ENCODE assay signal across 1 cellular context in the genomic region with DNA sequence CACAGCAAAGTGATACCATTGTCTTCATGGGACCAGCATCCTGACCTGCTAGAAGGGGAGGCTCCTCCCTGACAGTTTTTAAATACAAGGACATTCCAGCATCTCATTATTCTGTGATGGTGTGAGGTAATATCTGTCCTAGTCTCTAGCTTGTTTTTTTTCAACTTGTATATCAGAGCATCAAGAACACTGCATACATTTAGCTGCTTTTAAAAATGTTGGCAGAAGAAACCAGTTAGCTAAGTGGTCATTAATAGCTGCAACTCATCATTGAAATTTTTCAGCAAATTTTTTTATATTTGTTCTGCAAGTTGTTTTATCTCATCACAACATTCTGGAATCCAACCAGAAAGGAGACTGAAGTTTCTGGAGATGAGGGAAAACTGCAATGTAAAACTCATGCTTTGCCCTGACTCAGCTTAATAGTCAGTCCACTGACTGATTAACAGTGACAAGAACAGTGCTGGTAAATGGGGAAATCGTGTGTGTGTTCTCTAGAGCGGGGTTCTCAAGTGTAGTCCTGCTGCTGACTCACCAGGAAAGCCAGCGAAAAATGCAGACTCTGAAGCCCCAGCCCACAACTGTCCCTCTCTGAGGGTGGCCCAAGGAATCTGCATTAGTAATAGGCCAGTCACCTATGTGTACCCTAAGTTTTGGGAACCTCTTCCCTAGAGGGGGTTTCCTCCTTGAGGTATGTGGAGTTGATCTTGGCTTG.
TF ChIP-seq lines count a peak whose summit lies in the region.

No MANE protein-coding gene starts in this region.

TF ChIP-seq in GM23338, 12 proteins besides CTCF, POLR2A, EP300 and RAD21 (continued from another document):
- TF ChIP-seq, protein P1, sequence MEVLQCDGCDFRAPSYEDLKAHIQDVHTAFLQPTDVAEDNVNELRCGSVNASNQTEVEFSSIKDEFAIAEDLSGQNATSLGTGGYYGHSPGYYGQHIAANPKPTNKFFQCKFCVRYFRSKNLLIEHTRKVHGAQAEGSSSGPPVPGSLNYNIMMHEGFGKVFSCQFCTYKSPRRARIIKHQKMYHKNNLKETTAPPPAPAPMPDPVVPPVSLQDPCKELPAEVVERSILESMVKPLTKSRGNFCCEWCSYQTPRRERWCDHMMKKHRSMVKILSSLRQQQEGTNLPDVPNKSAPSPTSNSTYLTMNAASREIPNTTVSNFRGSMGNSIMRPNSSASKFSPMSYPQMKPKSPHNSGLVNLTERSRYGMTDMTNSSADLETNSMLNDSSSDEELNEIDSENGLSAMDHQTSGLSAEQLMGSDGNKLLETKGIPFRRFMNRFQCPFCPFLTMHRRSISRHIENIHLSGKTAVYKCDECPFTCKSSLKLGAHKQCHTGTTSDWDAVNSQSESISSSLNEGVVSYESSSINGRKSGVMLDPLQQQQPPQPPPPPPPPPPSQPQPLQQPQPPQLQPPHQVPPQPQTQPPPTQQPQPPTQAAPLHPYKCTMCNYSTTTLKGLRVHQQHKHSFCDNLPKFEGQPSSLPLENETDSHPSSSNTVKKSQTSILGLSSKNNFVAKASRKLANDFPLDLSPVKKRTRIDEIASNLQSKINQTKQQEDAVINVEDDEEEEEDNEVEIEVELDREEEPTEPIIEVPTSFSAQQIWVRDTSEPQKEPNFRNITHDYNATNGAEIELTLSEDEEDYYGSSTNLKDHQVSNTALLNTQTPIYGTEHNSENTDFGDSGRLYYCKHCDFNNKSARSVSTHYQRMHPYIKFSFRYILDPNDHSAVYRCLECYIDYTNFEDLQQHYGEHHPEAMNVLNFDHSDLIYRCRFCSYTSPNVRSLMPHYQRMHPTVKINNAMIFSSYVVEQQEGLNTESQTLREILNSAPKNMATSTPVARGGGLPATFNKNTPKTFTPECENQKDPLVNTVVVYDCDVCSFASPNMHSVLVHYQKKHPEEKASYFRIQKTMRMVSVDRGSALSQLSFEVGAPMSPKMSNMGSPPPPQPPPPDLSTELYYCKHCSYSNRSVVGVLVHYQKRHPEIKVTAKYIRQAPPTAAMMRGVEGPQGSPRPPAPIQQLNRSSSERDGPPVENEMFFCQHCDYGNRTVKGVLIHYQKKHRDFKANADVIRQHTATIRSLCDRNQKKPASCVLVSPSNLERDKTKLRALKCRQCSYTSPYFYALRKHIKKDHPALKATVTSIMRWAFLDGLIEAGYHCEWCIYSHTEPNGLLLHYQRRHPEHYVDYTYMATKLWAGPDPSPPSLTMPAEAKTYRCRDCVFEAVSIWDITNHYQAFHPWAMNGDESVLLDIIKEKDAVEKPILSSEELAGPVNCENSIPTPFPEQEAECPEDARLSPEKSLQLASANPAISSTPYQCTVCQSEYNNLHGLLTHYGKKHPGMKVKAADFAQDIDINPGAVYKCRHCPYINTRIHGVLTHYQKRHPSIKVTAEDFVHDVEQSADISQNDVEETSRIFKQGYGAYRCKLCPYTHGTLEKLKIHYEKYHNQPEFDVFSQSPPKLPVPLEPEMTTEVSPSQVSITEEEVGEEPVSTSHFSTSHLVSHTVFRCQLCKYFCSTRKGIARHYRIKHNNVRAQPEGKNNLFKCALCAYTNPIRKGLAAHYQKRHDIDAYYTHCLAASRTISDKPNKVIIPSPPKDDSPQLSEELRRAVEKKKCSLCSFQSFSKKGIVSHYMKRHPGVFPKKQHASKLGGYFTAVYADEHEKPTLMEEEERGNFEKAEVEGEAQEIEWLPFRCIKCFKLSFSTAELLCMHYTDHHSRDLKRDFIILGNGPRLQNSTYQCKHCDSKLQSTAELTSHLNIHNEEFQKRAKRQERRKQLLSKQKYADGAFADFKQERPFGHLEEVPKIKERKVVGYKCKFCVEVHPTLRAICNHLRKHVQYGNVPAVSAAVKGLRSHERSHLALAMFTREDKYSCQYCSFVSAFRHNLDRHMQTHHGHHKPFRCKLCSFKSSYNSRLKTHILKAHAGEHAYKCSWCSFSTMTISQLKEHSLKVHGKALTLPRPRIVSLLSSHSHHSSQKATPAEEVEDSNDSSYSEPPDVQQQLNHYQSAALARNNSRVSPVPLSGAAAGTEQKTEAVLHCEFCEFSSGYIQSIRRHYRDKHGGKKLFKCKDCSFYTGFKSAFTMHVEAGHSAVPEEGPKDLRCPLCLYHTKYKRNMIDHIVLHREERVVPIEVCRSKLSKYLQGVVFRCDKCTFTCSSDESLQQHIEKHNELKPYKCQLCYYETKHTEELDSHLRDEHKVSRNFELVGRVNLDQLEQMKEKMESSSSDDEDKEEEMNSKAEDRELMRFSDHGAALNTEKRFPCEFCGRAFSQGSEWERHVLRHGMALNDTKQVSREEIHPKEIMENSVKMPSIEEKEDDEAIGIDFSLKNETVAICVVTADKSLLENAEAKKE (CRISPR knock-in tag; IDR thresholded peaks at IDR 0.05), result no peak
